In the genomic region with DNA sequence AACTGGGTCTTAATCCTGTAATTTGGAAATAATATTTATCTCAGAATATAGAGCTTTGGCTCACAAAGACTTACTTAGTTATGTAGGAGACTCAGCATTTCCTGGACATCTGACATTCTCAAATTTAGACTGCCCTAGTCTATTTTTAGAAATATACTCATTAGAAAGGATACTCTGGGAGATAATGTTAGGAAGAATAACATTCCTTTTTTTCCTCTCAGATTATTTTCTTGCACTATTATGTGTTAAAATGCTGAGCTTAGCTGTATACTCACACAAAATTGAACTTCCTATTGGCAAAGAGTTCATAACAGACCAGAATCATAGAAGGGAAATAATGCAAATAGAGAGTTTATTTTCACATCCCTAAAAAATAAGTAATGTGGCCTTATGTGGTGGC, we compare ENCODE assay signal across 30 cellular contexts.
"Had no signal": no experiment of that assay in that cellular context is flagged by ENCODE, and none has a peak within 500 bp of the region (broad histone marks: within the 10 kb centered on the region; RNA-seq: fewer than 3 reads in every experiment).

No MANE protein-coding gene starts in this region.

- FAIRE-seq: endometrium, frontal cortex had no signal

- H3K4me3 ChIP-seq: adrenal gland, body of pancreas, colonic mucosa had no signal

- H3K9me3 ChIP-seq: adrenal gland, body of pancreas, colonic mucosa had no signal

- H3K27ac Mint-ChIP-seq: activated CD4-positive, alpha-beta memory T cell treated with anti-CD3 and anti-CD28 coated beads for 36 hours; activated CD4-positive, alpha-beta T cell treated with anti-CD3 and anti-CD28 coated beads for 36 hours; activated CD4-positive, alpha-beta T cell treated with anti-CD3 and anti-CD28 coated beads, Interleukin-2, amount 10 ng/mL, durations not matched to agents 24 days and 14 days; activated CD8-positive, alpha-beta memory T cell treated with anti-CD3 and anti-CD28 coated beads, Interleukin-2, amount 10 ng/mL, durations not matched to agents 7 days and 5 days; activated CD8-positive, alpha-beta T cell treated with anti-CD3 and anti-CD28 coated beads, Interleukin-2, amount 10 ng/mL, durations not matched to agents 7 days and 5 days; activated naive CD4-positive, alpha-beta T cell treated with anti-CD3 and anti-CD28 coated beads for 36 hours; activated naive CD4-positive, alpha-beta T cell treated with anti-CD3 and anti-CD28 coated beads, Interleukin-2, amount 50 U/mL, for 24 hours; activated naive CD8-positive, alpha-beta T cell treated with anti-CD3 and anti-CD28 coated beads for 36 hours; activated naive CD8-positive, alpha-beta T cell treated with anti-CD3 and anti-CD28 coated beads, Interleukin-2, amount 50 U/mL, for 24 hours; activated T-helper 1 cell treated with anti-CD3 and anti-CD28 coated beads, Interleukin-12 subunit alpha, Interleukin-12 subunit beta, Interleukin-2, Interleukin-4 antibody, amounts not matched to agents 30 ng/mL and 10 ng/mL and 1 ng/mL, durations not matched to agents 14 hours and 24 hours and 36 hours; activated T-helper 2 cell treated with anti-CD3 and anti-CD28 coated beads, Interferon-gamma antibody, Interleukin-2, Interleukin-4, amounts not matched to agents 10 μg/mL and 5 μg/mL and 100 μg/mL, durations not matched to agents 14 hours and 24 hours and 36 hours had no signal

- DNase-seq: activated CD4-positive, alpha-beta memory T cell treated with anti-CD3 and anti-CD28 coated beads for 36 hours; activated CD4-positive, alpha-beta T cell treated with anti-CD3 and anti-CD28 coated beads for 36 hours; activated CD4-positive, alpha-beta T cell treated with anti-CD3 and anti-CD28 coated beads, Interleukin-2, amount 10 ng/mL, durations not matched to agents 24 days and 14 days; activated CD4-positive, CD25-positive, alpha-beta regulatory T cell; activated CD4-positive, CD25-positive, alpha-beta regulatory T cell treated with anti-CD3 and anti-CD28 coated beads, Interleukin-2, amount 50 U/mL, for 72 hours; activated CD8-positive, alpha-beta memory T cell treated with anti-CD3 and anti-CD28 coated beads, Interleukin-2, amount 10 ng/mL, durations not matched to agents 7 days and 5 days; activated CD8-positive, alpha-beta memory T cell treated with anti-CD3 and anti-CD28 coated beads, Interleukin-2, amount 50 U/mL, for 4 hours; activated CD8-positive, alpha-beta T cell treated with anti-CD3 and anti-CD28 coated beads, Interleukin-2, amount 10 ng/mL, durations not matched to agents 7 days and 5 days; activated effector memory CD4-positive, alpha-beta T cell treated with anti-CD3 and anti-CD28 coated beads, Interleukin-2, amount 50 U/mL, for 16 hours; activated naive CD4-positive, alpha-beta T cell treated with anti-CD3 and anti-CD28 coated beads for 36 hours; activated naive CD8-positive, alpha-beta T cell treated with anti-CD3 and anti-CD28 coated beads for 36 hours; activated naive CD8-positive, alpha-beta T cell treated with anti-CD3 and anti-CD28 coated beads, Interleukin-2, amount 50 U/mL, for 24 hours; activated T-cell treated with anti-CD3 and anti-CD28 coated beads, Interleukin-2, amount 50 U/mL, for 1 hour; activated T-cell treated with anti-CD3 and anti-CD28 coated beads, Interleukin-2, amount 50 U/mL, for 48 hours; adrenal gland; amygdala; aorta; body of pancreas; caudate nucleus; colonic mucosa; effector CD8-positive, alpha-beta T cell; foreskin fibroblast; head of caudate nucleus; T-helper 2 cell had no signal

- H3K4me1 ChIP-seq: adrenal gland, body of pancreas, colonic mucosa had no signal

- ATAC-seq: activated CD4-positive, alpha-beta T cell treated with anti-CD3 and anti-CD28 coated beads for 36 hours; activated CD8-positive, alpha-beta memory T cell treated with anti-CD3 and anti-CD28 coated beads, Interleukin-2, amount 10 ng/mL, durations not matched to agents 7 days and 5 days; activated CD8-positive, alpha-beta T cell treated with anti-CD3 and anti-CD28 coated beads, Interleukin-2, amount 10 ng/mL, durations not matched to agents 7 days and 5 days; activated naive CD8-positive, alpha-beta T cell treated with anti-CD3 and anti-CD28 coated beads, Interleukin-2, amount 50 U/mL, for 24 hours; body of pancreas; esophagus mucosa had no signal

- H3K4me3 Mint-ChIP-seq: activated CD4-positive, alpha-beta memory T cell treated with anti-CD3 and anti-CD28 coated beads for 36 hours; activated CD4-positive, alpha-beta T cell treated with anti-CD3 and anti-CD28 coated beads for 36 hours; activated CD4-positive, alpha-beta T cell treated with anti-CD3 and anti-CD28 coated beads, Interleukin-2, amount 10 ng/mL, durations not matched to agents 24 days and 14 days; activated CD8-positive, alpha-beta memory T cell treated with anti-CD3 and anti-CD28 coated beads, Interleukin-2, amount 10 ng/mL, durations not matched to agents 7 days and 5 days; activated CD8-positive, alpha-beta T cell treated with anti-CD3 and anti-CD28 coated beads, Interleukin-2, amount 10 ng/mL, durations not matched to agents 7 days and 5 days; activated naive CD4-positive, alpha-beta T cell treated with anti-CD3 and anti-CD28 coated beads for 36 hours; activated naive CD4-positive, alpha-beta T cell treated with anti-CD3 and anti-CD28 coated beads, Interleukin-2, amount 50 U/mL, for 24 hours; activated naive CD8-positive, alpha-beta T cell treated with anti-CD3 and anti-CD28 coated beads for 36 hours; activated naive CD8-positive, alpha-beta T cell treated with anti-CD3 and anti-CD28 coated beads, Interleukin-2, amount 50 U/mL, for 24 hours; activated T-helper 1 cell treated with anti-CD3 and anti-CD28 coated beads, Interleukin-12 subunit alpha, Interleukin-12 subunit beta, Interleukin-2, Interleukin-4 antibody, amounts not matched to agents 30 ng/mL and 10 ng/mL and 1 ng/mL, durations not matched to agents 14 hours and 24 hours and 36 hours had no signal

- H3K36me3 Mint-ChIP-seq: activated CD4-positive, alpha-beta memory T cell treated with anti-CD3 and anti-CD28 coated beads for 36 hours; activated CD8-positive, alpha-beta memory T cell treated with anti-CD3 and anti-CD28 coated beads, Interleukin-2, amount 10 ng/mL, durations not matched to agents 7 days and 5 days; activated naive CD4-positive, alpha-beta T cell treated with anti-CD3 and anti-CD28 coated beads, Interleukin-2, amount 50 U/mL, for 24 hours; activated naive CD8-positive, alpha-beta T cell treated with anti-CD3 and anti-CD28 coated beads for 36 hours had no signal

- H3K27ac ChIP-seq: adrenal gland, body of pancreas, colonic mucosa had no signal

- H3K36me3 ChIP-seq: adrenal gland, colonic mucosa had no signal

- H3K27me3 ChIP-seq: adrenal gland, body of pancreas, colonic mucosa had no signal

- H3K4me1 Mint-ChIP-seq: activated CD4-positive, alpha-beta T cell treated with anti-CD3 and anti-CD28 coated beads for 36 hours; activated CD4-positive, alpha-beta T cell treated with anti-CD3 and anti-CD28 coated beads, Interleukin-2, amount 10 ng/mL, durations not matched to agents 24 days and 14 days; activated CD8-positive, alpha-beta memory T cell treated with anti-CD3 and anti-CD28 coated beads, Interleukin-2, amount 10 ng/mL, durations not matched to agents 7 days and 5 days; activated naive CD4-positive, alpha-beta T cell treated with anti-CD3 and anti-CD28 coated beads, Interleukin-2, amount 50 U/mL, for 24 hours; activated naive CD8-positive, alpha-beta T cell treated with anti-CD3 and anti-CD28 coated beads for 36 hours; activated naive CD8-positive, alpha-beta T cell treated with anti-CD3 and anti-CD28 coated beads, Interleukin-2, amount 50 U/mL, for 24 hours had no signal

- H3K9me3 Mint-ChIP-seq: activated CD4-positive, alpha-beta T cell treated with anti-CD3 and anti-CD28 coated beads, Interleukin-2, amount 10 ng/mL, durations not matched to agents 24 days and 14 days; activated naive CD4-positive, alpha-beta T cell treated with anti-CD3 and anti-CD28 coated beads, Interleukin-2, amount 50 U/mL, for 24 hours had no signal

- H3K27me3 Mint-ChIP-seq: activated CD4-positive, alpha-beta memory T cell treated with anti-CD3 and anti-CD28 coated beads for 36 hours; activated CD4-positive, alpha-beta T cell treated with anti-CD3 and anti-CD28 coated beads for 36 hours; activated CD4-positive, alpha-beta T cell treated with anti-CD3 and anti-CD28 coated beads, Interleukin-2, amount 10 ng/mL, durations not matched to agents 24 days and 14 days; activated CD8-positive, alpha-beta memory T cell treated with anti-CD3 and anti-CD28 coated beads, Interleukin-2, amount 10 ng/mL, durations not matched to agents 7 days and 5 days; activated naive CD4-positive, alpha-beta T cell treated with anti-CD3 and anti-CD28 coated beads, Interleukin-2, amount 50 U/mL, for 24 hours; activated naive CD8-positive, alpha-beta T cell treated with anti-CD3 and anti-CD28 coated beads for 36 hours; activated naive CD8-positive, alpha-beta T cell treated with anti-CD3 and anti-CD28 coated beads, Interleukin-2, amount 50 U/mL, for 24 hours had no signal
